8 cellular contexts compared by ENCODE assay signal in the genomic region with DNA sequence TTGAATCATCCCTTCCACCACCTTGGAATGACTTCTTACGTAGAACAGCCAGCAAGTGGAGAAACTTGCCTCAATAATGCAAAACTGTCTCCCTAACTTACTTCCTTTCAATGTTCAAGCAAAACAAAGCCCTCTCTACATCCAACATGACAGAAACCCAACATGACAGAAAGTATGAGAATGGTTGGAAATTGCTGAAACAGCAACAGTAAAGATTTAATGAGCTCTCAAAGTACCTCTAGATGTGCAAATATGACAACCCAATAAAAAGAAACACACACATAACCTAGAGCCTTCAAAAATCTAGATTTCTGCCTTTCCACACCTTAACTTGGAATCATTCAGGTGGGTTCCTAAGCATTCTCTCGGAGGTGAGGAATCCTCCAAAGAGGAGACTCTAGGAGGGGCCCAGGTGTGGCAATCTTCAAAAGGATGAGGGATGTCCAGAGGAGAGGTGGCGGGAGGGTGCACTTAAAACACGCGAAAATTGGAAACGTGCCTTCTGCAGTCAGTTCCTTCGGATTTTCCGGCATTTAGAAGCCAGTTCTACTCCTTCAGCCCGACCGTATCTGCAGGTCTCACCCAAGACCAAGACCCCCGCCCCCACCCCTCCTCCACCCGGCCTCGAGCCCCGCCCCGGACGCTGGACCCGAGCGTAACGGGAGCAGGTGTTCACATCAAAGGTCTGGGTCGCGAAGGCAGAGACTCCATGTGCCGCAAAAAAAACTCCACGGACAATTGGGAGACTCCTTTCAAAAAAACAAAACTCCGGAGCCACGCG. TPM values are rescaled to one million over a fixed set of nuclear protein-coding genes. Genes with fewer than 3 reads are reported as not detected.
A peak's percentile ranks its signal among the peaks of the same experiment; 100 is the strongest.
DNase-seq lines count a peak whose midpoint lies in the region; ATAC-seq and TF ChIP-seq lines count a peak whose summit lies in the region.

No MANE protein-coding gene starts in this region.

- H3K9me3 Mint-ChIP-seq in activated naive CD8-positive, alpha-beta T cell treated with anti-CD3 and anti-CD28 coated beads, Interleukin-2, amount 10 ng/mL, durations not matched to agents 7 days and 5 days = no peaks in the 10 kb centered on the region
- no peaks in the 10 kb centered on the region for H3K9me3 Mint-ChIP-seq in activated naive CD8-positive, alpha-beta T cell treated with anti-CD3 and anti-CD28 coated beads for 36 hours

- H3K27me3 ChIP-seq in Loucy (ENCODE audit: insufficient read depth, low read length, poor library complexity, severe bottlenecking) (no peaks in the 10 kb centered on the region), brain microvascular endothelial cell (replicated peaks) (no peaks in the 10 kb centered on the region), mononuclear cell (ENCODE audit: insufficient read depth, low read length) (no peaks in the 10 kb centered on the region)

- H3K79me2 ChIP-seq in Loucy (ENCODE audit: insufficient read depth, low read length) = peaks cover 16% of the 10 kb centered on the region; the same call in 1 of the 2 replicates

- in situ Hi-C loops in brain microvascular endothelial cell (cut with HindIII; ENCODE audit: low pct_ligation_motif_present, low sequenced_read_pairs) = no loop called here

- peak; percentile 2 for ATAC-seq in activated naive CD8-positive, alpha-beta T cell treated with anti-CD3 and anti-CD28 coated beads, Interleukin-2, amount 10 ng/mL, durations not matched to agents 7 days and 5 days (ENCODE audit: low read depth)
- no peak for ATAC-seq in HG03565 (IDR thresholded peaks at IDR 0.05; ENCODE audit: unreplicated experiment)

- H3K27ac ChIP-seq in brain microvascular endothelial cell = peak overlapping the region; percentile 83

- peak overlapping the region; percentile 84 for H3K9ac ChIP-seq in Loucy (ENCODE audit: low read depth, low read length, poor library complexity, severe bottlenecking)

- H3K27me3 Mint-ChIP-seq in activated naive CD8-positive, alpha-beta T cell treated with anti-CD3 and anti-CD28 coated beads, Interleukin-2, amount 10 ng/mL, durations not matched to agents 7 days and 5 days = peaks cover 2% of the 10 kb centered on the region
- no peaks in the 10 kb centered on the region for H3K27me3 Mint-ChIP-seq in activated naive CD8-positive, alpha-beta T cell treated with anti-CD3 and anti-CD28 coated beads for 36 hours

- H3K4me3 ChIP-seq in Loucy (ENCODE audit: low read length, poor library complexity, severe bottlenecking) (peak overlapping the region; percentile 93), brain microvascular endothelial cell (ENCODE audit: low read depth, low read length) (peak overlapping the region; percentile 97), mononuclear cell (ENCODE audit: low read length) (peak overlapping the region; percentile 79)

- peaks cover 11% of the 10 kb centered on the region for H3K4me1 Mint-ChIP-seq in activated naive CD8-positive, alpha-beta T cell treated with anti-CD3 and anti-CD28 coated beads, Interleukin-2, amount 10 ng/mL, durations not matched to agents 7 days and 5 days
- H3K4me1 Mint-ChIP-seq in activated naive CD8-positive, alpha-beta T cell treated with anti-CD3 and anti-CD28 coated beads for 36 hours = peaks cover 20% of the 10 kb centered on the region

- H3K9me2 ChIP-seq in Loucy (replicated peaks; ENCODE audit: low read depth, low read length) = no peaks in the 10 kb centered on the region

- no peaks in the 10 kb centered on the region for H3K9me3 ChIP-seq in Loucy (ENCODE audit: insufficient read depth, low read depth, low read length)
- H3K9me3 ChIP-seq in mononuclear cell (ENCODE audit: low read depth, low read length) = no peaks in the 10 kb centered on the region

- no peaks in the 10 kb centered on the region for H4K20me1 ChIP-seq in Loucy (ENCODE audit: insufficient read depth, low read length, poor library complexity, severe bottlenecking)

- H3F3A ChIP-seq in Loucy (ENCODE audit: low read depth) = no peaks in the 10 kb centered on the region

- POLR2A ChIA-PET in activated naive CD8-positive, alpha-beta T cell treated with anti-CD3 and anti-CD28 coated beads, Interleukin-2, amount 10 ng/mL, durations not matched to agents 7 days and 5 days (lab: Charles Lee) = interaction anchor here (1.0 to 2.3 kb wide), 4 partner anchors 29 to 139 kb away, joined by 3 to 11 read pairs (median 5); partner anchors contain the start of genes ALDH9A1 and TMCO1

- peak overlapping the region; percentile 65 for H3K27ac Mint-ChIP-seq in activated naive CD8-positive, alpha-beta T cell treated with anti-CD3 and anti-CD28 coated beads, Interleukin-2, amount 10 ng/mL, durations not matched to agents 7 days and 5 days
- H3K27ac Mint-ChIP-seq in activated naive CD8-positive, alpha-beta T cell treated with anti-CD3 and anti-CD28 coated beads for 36 hours = no peak overlapping the region

- no peak for TF ChIP-seq CTCF in Loucy (conservative IDR thresholded peaks at IDR 0.05; ENCODE audit: low read length)
- TF ChIP-seq CTCF in brain microvascular endothelial cell (IDR thresholded peaks at IDR 0.05; ENCODE audit: low read depth, low read length, missing control alignments) = no peak

- H3K4me1 ChIP-seq in Loucy (ENCODE audit: insufficient read depth, low read length, poor library complexity, severe bottlenecking) (peaks cover 40% of the 10 kb centered on the region), mononuclear cell (ENCODE audit: insufficient read depth, low read length) (peaks cover 42% of the 10 kb centered on the region)

- H3K4me3 Mint-ChIP-seq in activated naive CD8-positive, alpha-beta T cell treated with anti-CD3 and anti-CD28 coated beads, Interleukin-2, amount 10 ng/mL, durations not matched to agents 7 days and 5 days = no peak overlapping the region
- H3K4me3 Mint-ChIP-seq in activated naive CD8-positive, alpha-beta T cell treated with anti-CD3 and anti-CD28 coated beads for 36 hours = no peak overlapping the region

- DNase-seq in activated naive CD8-positive, alpha-beta T cell treated with anti-CD3 and anti-CD28 coated beads, Interleukin-2, amount 10 ng/mL, durations not matched to agents 7 days and 5 days = no peak
- no peak for DNase-seq in activated naive CD8-positive, alpha-beta T cell treated with anti-CD3 and anti-CD28 coated beads for 36 hours
- DNase-seq in brain microvascular endothelial cell = no peak
- DNase-seq in stimulated activated CD4-positive, alpha-beta T cell treated with anti-CD3 and anti-CD28 coated beads, Interleukin-1b, Interleukin-23, amount 100 ng/mL, for 48 hours = no peak
- no peak for DNase-seq in stimulated activated CD4-positive, alpha-beta T cell treated with anti-CD3 and anti-CD28 coated beads, Interleukin-4, amount 100 ng/mL, for 4 hours

- H2AFZ ChIP-seq in Loucy (ENCODE audit: low read length) = peak overlapping the region; percentile 98

- H3K4me2 ChIP-seq in Loucy (ENCODE audit: low read depth, low read length, poor library complexity, severe bottlenecking) = peak overlapping the region; percentile 98

- no peaks in the 10 kb centered on the region for H3K36me3 Mint-ChIP-seq in activated naive CD8-positive, alpha-beta T cell treated with anti-CD3 and anti-CD28 coated beads, Interleukin-2, amount 10 ng/mL, durations not matched to agents 7 days and 5 days
- no peaks in the 10 kb centered on the region for H3K36me3 Mint-ChIP-seq in activated naive CD8-positive, alpha-beta T cell treated with anti-CD3 and anti-CD28 coated beads for 36 hours

- H3K36me3 ChIP-seq in Loucy (ENCODE audit: insufficient read depth, low read length) (no peaks in the 10 kb centered on the region), brain microvascular endothelial cell (replicated peaks) (no peaks in the 10 kb centered on the region)

RNA-seq across cellular contexts. Expression of gene MGST3, which starts 1.0 kb away (rescaled TPM):
- total RNA-seq in activated naive CD8-positive, alpha-beta T cell treated with anti-CD3 and anti-CD28 coated beads, Interleukin-2, amount 10 ng/mL, durations not matched to agents 7 days and 5 days = 10 to 100 TPM; 61.1 to 62.3 TPM
- total RNA-seq in activated naive CD8-positive, alpha-beta T cell treated with anti-CD3 and anti-CD28 coated beads for 36 hours = 10 to 100 TPM; 31.7 to 33.3 TPM
- total RNA-seq in mononuclear cell = 17.8 TPM
